8 cellular contexts compared by ENCODE assay signal in the genomic region with DNA sequence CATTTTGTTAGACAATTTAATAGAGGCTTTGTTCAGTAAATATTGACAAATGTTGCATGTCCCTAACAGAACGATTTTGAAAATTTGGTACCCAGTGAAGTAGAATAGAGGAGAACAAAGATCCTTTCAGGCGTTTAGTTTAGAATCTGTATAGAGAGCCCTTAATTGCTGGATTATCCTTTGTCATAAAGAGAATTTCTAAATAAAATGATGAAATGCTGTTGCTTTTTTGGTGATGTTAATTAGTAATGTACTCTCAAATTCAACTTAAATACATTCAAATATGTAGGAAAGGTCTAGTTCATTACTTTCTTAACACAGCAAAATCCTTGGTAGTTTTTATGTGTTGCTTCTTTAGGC. TPM values are rescaled to one million over a fixed set of nuclear protein-coding genes. Genes with fewer than 3 reads are reported as not detected.
A peak's percentile ranks its signal among the peaks of the same experiment; 100 is the strongest.
DNase-seq lines count a peak whose midpoint lies in the region; ATAC-seq and TF ChIP-seq lines count a peak whose summit lies in the region.

No MANE protein-coding gene starts in this region.

- DNase-seq in GM12864 (ENCODE audit: low read depth) (no peak), SJSA1 (ENCODE audit: low read depth in 1 of 2, low spot score in 2 of 2) (no peak), fibroblast of pulmonary artery (ENCODE audit: low read depth) (no peak), sigmoid colon (no peak), LoVo (ENCODE audit: low spot score) (no peak), NCI-H1694 (lab: John Stamatoyannopoulos, UW) (no peak), ecto neural progenitor cell (ENCODE audit: low spot score) (no peak)

- peak overlapping the region; percentile 95 for H3K27ac ChIP-seq in SJSA1
- peak overlapping the region; percentile 98 to 100 (median 100) for H3K27ac ChIP-seq in sigmoid colon

- no peak for ATAC-seq in HG03457 (IDR thresholded peaks at IDR 0.05; ENCODE audit: unreplicated experiment)

- TF ChIP-seq CTCF in GM12864 (IDR thresholded peaks at IDR 0.05; ENCODE audit: low read depth, low read length, missing control alignments), result no peak
- TF ChIP-seq CTCF in fibroblast of pulmonary artery (IDR thresholded peaks at IDR 0.05; ENCODE audit: low read length, missing control alignments), result no peak
- TF ChIP-seq CTCF in sigmoid colon (IDR thresholded peaks at IDR 0.05), result no peak

- WGBS in sigmoid colon, 2 donors, result 0% methylated on average over 2 of the region's 2 CpGs

- H3K27me3 ChIP-seq in SJSA1 (replicated peaks), result no peaks in the 10 kb centered on the region
- no peaks in the 10 kb centered on the region for H3K27me3 ChIP-seq in sigmoid colon

- TF ChIP-seq POLR2A in sigmoid colon (IDR thresholded peaks at IDR 0.05), result no peak

- H3K36me3 ChIP-seq in SJSA1 (peaks cover 36% of the 10 kb centered on the region), sigmoid colon (no peaks in the 10 kb centered on the region)

- H3K4me3 ChIP-seq in GM12864 (ENCODE audit: low read depth, low read length), result peak overlapping the region; percentile 75
- H3K4me3 ChIP-seq in SJSA1, result peak overlapping the region; percentile 72
- H3K4me3 ChIP-seq in fibroblast of pulmonary artery (replicated peaks; ENCODE audit: low read depth, low read length), result peak overlapping the region; percentile 95
- H3K4me3 ChIP-seq in sigmoid colon, result peak overlapping the region; percentile 76 to 98 (median 94)

- H3K4me1 ChIP-seq in SJSA1 (replicated peaks) (peaks cover 4% of the 10 kb centered on the region; the same call in 1 of the 2 replicates), sigmoid colon (peaks cover 0 to 53% (median 42%) of the 10 kb centered on the region in 4 donors)

- intact Hi-C loops in sigmoid colon (cut with DNase I), result loop anchor here (2.0 to 5.0 kb wide), 2 partner anchors 62 to 816 kb away; partner anchors contain the start of gene KDM7A

- H3K9me3 ChIP-seq in SJSA1 (replicated peaks) (no peaks in the 10 kb centered on the region), sigmoid colon (no peaks in the 10 kb centered on the region)

- TF ChIP-seq EP300 in sigmoid colon (IDR thresholded peaks at IDR 0.05), result no peak

RNA-seq across cellular contexts. Expression of gene LUC7L2, which starts 1.2 kb away (rescaled TPM):
- total RNA-seq in SJSA1 (2014; rRNA removed; shearing (Covaris generic)), result 66.4 and 68.2 TPM in 2 replicates
- total RNA-seq in sigmoid colon, result 10 to 100 TPM; 67.1 to 79.1 (median 74.5) TPM
- 10 to 100 TPM; 23.8 to 44.9 (median 24.6) TPM for polyA plus RNA-seq in sigmoid colon

RNA-seq across cellular contexts. Expression of gene FMC1, which starts 19.8 kb away (rescaled TPM):
- total RNA-seq in SJSA1 (2014; rRNA removed; shearing (Covaris generic)), result 9.8 and 13.6 TPM in 2 replicates
- total RNA-seq in sigmoid colon, result 10 to 100 TPM; 16.6 to 28.3 (median 23.4) TPM
- 10 to 100 TPM; 20.6 to 43.5 (median 31.2) TPM for polyA plus RNA-seq in sigmoid colon
